36 cellular contexts compared by ENCODE assay signal in genomic region chr4:65391382-65391781, GRCh38.
"Had no signal": no experiment of that assay in that cellular context is flagged by ENCODE, and none has a peak within 500 bp of the region (broad histone marks: within the 10 kb centered on the region; RNA-seq: fewer than 3 reads in every experiment).

No MANE protein-coding gene starts in this region.

- H3K27ac Mint-ChIP-seq: activated CD4-positive, alpha-beta memory T cell treated with anti-CD3 and anti-CD28 coated beads, Interleukin-2, amount 10 ng/mL, durations not matched to agents 7 days and 5 days; activated CD8-positive, alpha-beta memory T cell treated with anti-CD3 and anti-CD28 coated beads, Interleukin-2, amount 10 ng/mL, durations not matched to agents 7 days and 5 days; activated naive CD4-positive, alpha-beta T cell treated with anti-CD3 and anti-CD28 coated beads, Interleukin-2, amount 10 ng/mL, durations not matched to agents 7 days and 5 days; activated naive CD8-positive, alpha-beta T cell; activated naive CD8-positive, alpha-beta T cell treated with anti-CD3 and anti-CD28 coated beads, Interleukin-2, amount 50 U/mL, for 24 hours; brain had no signal

- H3K4me3 Mint-ChIP-seq: activated CD4-positive, alpha-beta memory T cell treated with anti-CD3 and anti-CD28 coated beads, Interleukin-2, amount 10 ng/mL, durations not matched to agents 7 days and 5 days; activated CD8-positive, alpha-beta memory T cell treated with anti-CD3 and anti-CD28 coated beads, Interleukin-2, amount 10 ng/mL, durations not matched to agents 7 days and 5 days; activated naive CD4-positive, alpha-beta T cell treated with anti-CD3 and anti-CD28 coated beads, Interleukin-2, amount 10 ng/mL, durations not matched to agents 7 days and 5 days; activated naive CD8-positive, alpha-beta T cell; activated naive CD8-positive, alpha-beta T cell treated with anti-CD3 and anti-CD28 coated beads, Interleukin-2, amount 50 U/mL, for 24 hours; brain had no signal

- H3K4me1 ChIP-seq: Peyer's patch had no signal

- DNase-seq: activated CD4-positive, alpha-beta memory T cell treated with anti-CD3 and anti-CD28 coated beads, Interleukin-2, amount 10 ng/mL, durations not matched to agents 7 days and 5 days; activated CD4-positive, alpha-beta T cell treated with anti-CD3 and anti-CD28 coated beads for 1 hour; activated CD4-positive, alpha-beta T cell treated with anti-CD3 and anti-CD28 coated beads for 48 hours; activated CD4-positive, CD25-positive, alpha-beta regulatory T cell; activated CD8-positive, alpha-beta memory T cell treated with anti-CD3 and anti-CD28 coated beads for 24 hours; activated CD8-positive, alpha-beta memory T cell treated with anti-CD3 and anti-CD28 coated beads, Interleukin-2, amount 10 ng/mL, durations not matched to agents 7 days and 5 days; activated CD8-positive, alpha-beta memory T cell treated with anti-CD3 and anti-CD28 coated beads, Interleukin-2, amount 50 U/mL, for 48 hours; activated effector memory CD4-positive, alpha-beta T cell treated with Interleukin-2 at 50 U/mL for 16 hours; activated naive CD4-positive, alpha-beta T cell treated with anti-CD3 and anti-CD28 coated beads, Interleukin-2, amount 10 ng/mL, durations not matched to agents 7 days and 5 days; activated naive CD8-positive, alpha-beta T cell treated with anti-CD3 and anti-CD28 coated beads, Interleukin-2, amount 50 U/mL, for 24 hours; activated T-cell treated with anti-CD3 and anti-CD28 coated beads, Interleukin-2, amount 50 U/mL, for 48 hours; anterior cingulate cortex; caudate nucleus; cerebellar nuclear complex; MM.1S; MV-4-11; NCI-H1105; NCI-H187 treated with DMSO at 0.1 percent for 48 hours; NCI-H2081; NCI-H226; NCI-H524; NCI-H69; NCI-H82; NK-92 treated with Interleukin-12 subunit alpha and Interleukin-12 subunit beta, amount 100 ng/mL, for 24 hours; PC-3; Peyer's patch; RPMI8226; SW 1271; T-helper 1 cell; T-helper 2 cell; T-helper 9 cell; WERI-Rb-1 had no signal

- H3K27ac ChIP-seq: KMS-11, Peyer's patch, WERI-Rb-1 had no signal

- H3K36me3 ChIP-seq: Peyer's patch, WERI-Rb-1 had no signal

- ATAC-seq: activated CD8-positive, alpha-beta memory T cell treated with anti-CD3 and anti-CD28 coated beads, Interleukin-2, amount 10 ng/mL, durations not matched to agents 7 days and 5 days; activated naive CD8-positive, alpha-beta T cell treated with anti-CD3 and anti-CD28 coated beads, Interleukin-2, amount 50 U/mL, for 24 hours; PC-3; SK-N-SH treated with all-trans-retinoic acid at 6 μM for 48 hours had no signal

- H3K9ac ChIP-seq: KMS-11 had no signal

- H3K4me1 Mint-ChIP-seq: activated CD4-positive, alpha-beta memory T cell treated with anti-CD3 and anti-CD28 coated beads, Interleukin-2, amount 10 ng/mL, durations not matched to agents 7 days and 5 days; activated CD8-positive, alpha-beta memory T cell treated with anti-CD3 and anti-CD28 coated beads, Interleukin-2, amount 10 ng/mL, durations not matched to agents 7 days and 5 days; activated naive CD4-positive, alpha-beta T cell treated with anti-CD3 and anti-CD28 coated beads, Interleukin-2, amount 10 ng/mL, durations not matched to agents 7 days and 5 days; activated naive CD8-positive, alpha-beta T cell treated with anti-CD3 and anti-CD28 coated beads, Interleukin-2, amount 50 U/mL, for 24 hours; brain had no signal

- H3K9me3 ChIP-seq: Peyer's patch had no signal

- H3K36me3 Mint-ChIP-seq: activated CD8-positive, alpha-beta memory T cell treated with anti-CD3 and anti-CD28 coated beads, Interleukin-2, amount 10 ng/mL, durations not matched to agents 7 days and 5 days; activated naive CD4-positive, alpha-beta T cell treated with anti-CD3 and anti-CD28 coated beads, Interleukin-2, amount 10 ng/mL, durations not matched to agents 7 days and 5 days; activated naive CD8-positive, alpha-beta T cell had no signal

- H3K27me3 Mint-ChIP-seq: activated CD4-positive, alpha-beta memory T cell treated with anti-CD3 and anti-CD28 coated beads, Interleukin-2, amount 10 ng/mL, durations not matched to agents 7 days and 5 days; activated CD8-positive, alpha-beta memory T cell treated with anti-CD3 and anti-CD28 coated beads, Interleukin-2, amount 10 ng/mL, durations not matched to agents 7 days and 5 days; activated naive CD4-positive, alpha-beta T cell treated with anti-CD3 and anti-CD28 coated beads, Interleukin-2, amount 10 ng/mL, durations not matched to agents 7 days and 5 days; activated naive CD8-positive, alpha-beta T cell; activated naive CD8-positive, alpha-beta T cell treated with anti-CD3 and anti-CD28 coated beads, Interleukin-2, amount 50 U/mL, for 24 hours; brain had no signal

- H3K27me3 ChIP-seq: Peyer's patch had no signal

- H3K4me2 ChIP-seq: KMS-11 had no signal

- H3K4me3 ChIP-seq: Peyer's patch had no signal
